ENCODE assay signal across 17 cellular contexts in the genomic region with DNA sequence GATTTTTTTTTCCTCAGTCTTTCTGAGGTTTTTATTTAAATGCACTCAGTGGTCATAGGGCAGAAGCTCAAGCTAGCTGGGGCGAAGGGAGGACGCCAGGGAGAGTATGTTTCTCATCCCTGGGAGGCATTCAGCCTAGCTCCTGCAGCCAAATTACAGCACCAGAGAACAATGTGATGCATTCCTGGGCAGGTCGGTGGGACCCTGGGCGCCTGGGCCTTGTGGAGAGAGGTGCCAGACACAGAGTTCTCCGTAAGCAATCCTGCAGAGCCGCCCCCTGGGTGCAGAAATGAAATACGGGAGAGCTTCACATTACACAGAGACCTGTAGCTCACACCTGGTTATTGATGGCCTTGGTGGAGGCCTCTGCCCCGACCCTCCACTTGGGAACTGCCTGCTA. TPM values are rescaled to one million over a fixed set of nuclear protein-coding genes. Genes with fewer than 3 reads are reported as not detected.
DNase-seq lines count a peak whose midpoint lies in the region; ATAC-seq and TF ChIP-seq lines count a peak whose summit lies in the region.
"Had no signal": no experiment of that assay in that cellular context is flagged by ENCODE, and none has a peak within 500 bp of the region (broad histone marks: within the 10 kb centered on the region; RNA-seq: fewer than 3 reads in every experiment).

No MANE protein-coding gene starts in this region.

- CTCF ChIA-PET in HEK293 (lab: Yijun Ruan, JAX), result interaction anchor here (1.5 kb wide), 1 partner anchor 90 kb away, joined by 3 read pairs; no protein-coding TSS in a partner anchor

- no peak for TF ChIP-seq EP300 in sigmoid colon (IDR thresholded peaks at IDR 0.05)

- H3K27me3 ChIP-seq in testis (no peaks in the 10 kb centered on the region), sigmoid colon (no peaks in the 10 kb centered on the region)
- H3K27me3 ChIP-seq: Peyer's patch had no signal

- no peaks in the 10 kb centered on the region for H3K9me3 ChIP-seq in HEK293 (ENCODE audit: control insufficient read depth, insufficient read depth, low read depth, low read length)
- H3K9me3 ChIP-seq in testis, result no peaks in the 10 kb centered on the region
- no peaks in the 10 kb centered on the region for H3K9me3 ChIP-seq in sigmoid colon
- H3K9me3 ChIP-seq: Peyer's patch had no signal

- H3K4me3 ChIP-seq in HEK293 (ENCODE audit: low read depth, low read length) (no peak overlapping the region), testis (no peak overlapping the region), sigmoid colon (no peak overlapping the region)
- H3K4me3 ChIP-seq: Peyer's patch had no signal

- H3K27ac ChIP-seq in HEK293 (ENCODE audit: extremely low read depth, low read depth, low read length) (no peak overlapping the region), testis (no peak overlapping the region), sigmoid colon (no peak overlapping the region)
- H3K27ac ChIP-seq: epithelial cell of prostate, Peyer's patch had no signal

- TF ChIP-seq CTCF in HEK293 (tag by site-specific recombination; IDR thresholded peaks at IDR 0.05) (no peak), testis (IDR thresholded peaks at IDR 0.05) (no peak), sigmoid colon (IDR thresholded peaks at IDR 0.05) (no peak)

- intact Hi-C loops in testis (cut with DNase I; ENCODE audit: low total_unique reads), result no loop called here
- intact Hi-C loops in sigmoid colon (cut with DNase I), result no loop called here

- DNase-seq in astrocyte of the hippocampus (ENCODE audit: low read depth, low spot score) (peak; percentile 98), iPS-NIHi11 (ENCODE audit: low spot score) (peak; percentile 67), testis (peak; percentile 43), RKO (ENCODE audit: low spot score) (no peak), inferior parietal cortex (ENCODE audit: extremely low spot score) (no peak), sigmoid colon (no peak)
- DNase-seq: activated CD4-positive, alpha-beta memory T cell treated with anti-CD3 and anti-CD28 coated beads, Interleukin-2, amount 10 ng/mL, durations not matched to agents 7 days and 5 days; activated effector memory CD4-positive, alpha-beta T cell treated with Interleukin-2 at 50 U/mL for 16 hours; GDM1; NCI-H1048; NCI-H446 treated with DMSO at 0.1 percent for 48 hours; Peyer's patch; stimulated activated CD4-positive, alpha-beta T cell treated with anti-CD3 and anti-CD28 coated beads, Interleukin-4, amount 100 ng/mL, for 4 hours; stimulated activated naive CD4-positive, alpha-beta T cell treated with Interleukin-2 at 50 U/mL for 16 hours had no signal

- 29 to 55% methylated on average over 6 to 8 of the region's 8 CpGs for WGBS in testis, 2 donors
- 84 to 89% methylated on average over 8 of the region's 8 CpGs for WGBS in sigmoid colon, 2 donors

- POLR2A ChIA-PET in HEK293 (lab: Yijun Ruan, JAX), result interaction anchor here (0.5 to 0.6 kb wide), 2 partner anchors 16 to 800 kb away, joined by 3 to 4 read pairs; no protein-coding TSS in a partner anchor

- TF ChIP-seq POLR2A in testis (IDR thresholded peaks at IDR 0.05) (no peak), sigmoid colon (IDR thresholded peaks at IDR 0.05) (no peak)

- H3K36me3 ChIP-seq in HEK293 (ENCODE audit: control insufficient read depth in 2 of 2, insufficient read depth in 1 of 2, low read length in 2 of 2) (peaks cover 0 to 24% of the 10 kb centered on the region in 2 experiments; a peak in 1 of 3 replicates), testis (ENCODE audit: low read depth, missing control alignments) (no peaks in the 10 kb centered on the region), sigmoid colon (peaks cover 0 to 15% (median 0%) of the 10 kb centered on the region in 4 donors)

- no peak for ATAC-seq in HG02884 (IDR thresholded peaks at IDR 0.05; ENCODE audit: unreplicated experiment)

- H3K4me1 ChIP-seq in HEK293 (ENCODE audit: control insufficient read depth, insufficient read depth, low read length) (no peaks in the 10 kb centered on the region), testis (peaks cover 13% of the 10 kb centered on the region), sigmoid colon (peaks cover 0 to 27% (median 5%) of the 10 kb centered on the region in 4 donors)
- H3K4me1 ChIP-seq: Peyer's patch had no signal

TF ChIP-seq in HEK293, 187 proteins besides CTCF, POLR2A, EP300 and RAD21:
- TF ChIP-seq, protein P1, sequence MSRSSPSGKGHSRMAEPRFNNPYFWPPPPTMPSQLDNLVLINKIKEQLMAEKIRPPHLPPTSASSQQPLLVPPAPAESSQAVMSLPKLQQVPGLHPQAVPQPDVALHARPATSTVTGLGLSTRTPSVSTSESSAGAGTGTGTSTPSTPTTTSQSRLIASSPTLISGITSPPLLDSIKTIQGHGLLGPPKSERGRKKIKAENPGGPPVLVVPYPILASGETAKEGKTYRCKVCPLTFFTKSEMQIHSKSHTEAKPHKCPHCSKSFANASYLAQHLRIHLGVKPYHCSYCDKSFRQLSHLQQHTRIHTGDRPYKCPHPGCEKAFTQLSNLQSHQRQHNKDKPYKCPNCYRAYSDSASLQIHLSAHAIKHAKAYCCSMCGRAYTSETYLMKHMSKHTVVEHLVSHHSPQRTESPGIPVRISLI (tag by site-specific recombination; IDR thresholded peaks at IDR 0.05), result no peak
- TF ChIP-seq GLIS1 (tag by site-specific recombination; IDR thresholded peaks at IDR 0.05), result peak; percentile 89

RNA-seq across cellular contexts. Expression of a gene that starts 15.5 kb away (rescaled TPM):
- total RNA-seq in testis, result 10 to 100 TPM; 10.6 to 14.7 TPM
- polyA plus RNA-seq in testis (ENCODE audit: insufficient read depth, low read depth, low replicate concordance), result 9.1 TPM
- total RNA-seq in sigmoid colon, result 1 to 10 TPM; 1.5 to 4.2 (median 2.0) TPM
- polyA plus RNA-seq in sigmoid colon, result 1 to 10 TPM; 1.2 to 3.2 (median 1.2) TPM

Comparison
In these comparisons a context has a peak if more than half of its experiments do, and no peak if none do; other contexts are left out.
1. DNase-seq: peak in astrocyte of the hippocampus (single experiment), iPS-NIHi11 (single experiment) and testis (single experiment); none in RKO (single experiment), inferior parietal cortex (single experiment) and sigmoid colon (single experiment).